12 cellular contexts compared by ENCODE assay signal in genomic region chr7:126702242-126703016, GRCh38.
A peak's percentile ranks its signal among the peaks of the same experiment; 100 is the strongest.
DNase-seq lines count a peak whose midpoint lies in the region; ATAC-seq, FAIRE-seq and TF ChIP-seq lines count a peak whose summit lies in the region.
"Had no signal": no experiment of that assay in that cellular context is flagged by ENCODE, and none has a peak within 500 bp of the region (broad histone marks: within the 10 kb centered on the region; RNA-seq: fewer than 3 reads in every experiment).

No MANE protein-coding gene starts in this region.

- dilution Hi-C loops in mammary epithelial cell (cut with HindIII; ENCODE audit: low sequenced_read_pairs): no loop called here

- 100% methylated on average over 7 of the region's 7 CpGs for WGBS in mammary epithelial cell (ENCODE audit: low coverage, missing lambda C conversion rate)

- CTCF ChIA-PET in mammary epithelial cell (lab: Charles Lee; ENCODE audit: low non-redundant PET): no interaction called here

- TF ChIP-seq CTCF in D721Med (IDR thresholded peaks at IDR 0.05; ENCODE audit: insufficient read depth, missing control alignments) (no peak), GM20000 (IDR thresholded peaks at IDR 0.05; ENCODE audit: extremely low read depth, missing control alignments) (no peak), natural killer cell (IDR thresholded peaks at IDR 0.05) (no peak), mammary epithelial cell (conservative IDR thresholded peaks at IDR 0.05 in 1 of 2, IDR thresholded peaks at IDR 0.05 in 1 of 2; ENCODE audit: extremely low read depth in 1 of 2, insufficient read depth in 1 of 2, low read depth in 1 of 2, low read length in 2 of 2) (no peak)

- peaks cover 3 to 5% of the 10 kb centered on the region in 2 donors for H3K9me3 Mint-ChIP-seq in natural killer cell
- peaks cover 3% of the 10 kb centered on the region for H3K9me3 Mint-ChIP-seq in activated CD4-positive, alpha-beta T cell treated with anti-CD3 and anti-CD28 coated beads, Interleukin-2, amount 10 ng/mL, durations not matched to agents 24 days and 14 days

- no TSS peak for BruUV-seq in mammary epithelial cell (replicated peaks; lab: Mats Ljungman, UMichigan)

- H3K79me2 ChIP-seq in mammary epithelial cell (ENCODE audit: insufficient read depth, low read length): no peaks in the 10 kb centered on the region

- peaks cover 36% of the 10 kb centered on the region for H3K4me1 ChIP-seq in mammary epithelial cell (ENCODE audit: insufficient read depth, low read length)

- H3K27me3 Mint-ChIP-seq in natural killer cell (ENCODE audit: low read depth in 2 of 2): no peaks in the 10 kb centered on the region
- peaks cover 16% of the 10 kb centered on the region for H3K27me3 Mint-ChIP-seq in activated CD4-positive, alpha-beta T cell treated with anti-CD3 and anti-CD28 coated beads, Interleukin-2, amount 10 ng/mL, durations not matched to agents 24 days and 14 days
- H3K27me3 Mint-ChIP-seq: IgD-negative memory B cell, T-helper 17 cell had no signal

- DNase-seq in D721Med (ENCODE audit: insufficient read length, low spot score) (no peak), GM20000 (ENCODE audit: low spot score) (peak; percentile 23), amniotic epithelial cell (ENCODE audit: low read depth) (peak; percentile 75), natural killer cell (no peak), posterior cingulate gyrus (no peak), mammary epithelial cell (no peak)
- DNase-seq in activated CD4-positive, alpha-beta T cell treated with anti-CD3 and anti-CD28 coated beads, Interleukin-2, amount 10 ng/mL, durations not matched to agents 24 days and 14 days: no peak
- DNase-seq: AML-193, T-helper 17 cell had no signal

- no peak overlapping the region for H2AFZ ChIP-seq in mammary epithelial cell (ENCODE audit: low read depth, low read length)

- H3K4me1 Mint-ChIP-seq in natural killer cell: no peaks in the 10 kb centered on the region
- H3K4me1 Mint-ChIP-seq in activated CD4-positive, alpha-beta T cell treated with anti-CD3 and anti-CD28 coated beads, Interleukin-2, amount 10 ng/mL, durations not matched to agents 24 days and 14 days: peaks cover 6% of the 10 kb centered on the region

- no peak overlapping the region for H3K27ac Mint-ChIP-seq in natural killer cell
- no peak overlapping the region for H3K27ac Mint-ChIP-seq in activated CD4-positive, alpha-beta T cell treated with anti-CD3 and anti-CD28 coated beads, Interleukin-2, amount 10 ng/mL, durations not matched to agents 24 days and 14 days
- H3K27ac Mint-ChIP-seq: IgD-negative memory B cell, T-helper 17 cell had no signal

- H3K9me3 ChIP-seq in mammary epithelial cell (replicated peaks; ENCODE audit: insufficient read depth, low read length): no peaks in the 10 kb centered on the region

- H3K4me3 Mint-ChIP-seq in natural killer cell: no peak overlapping the region
- no peak overlapping the region for H3K4me3 Mint-ChIP-seq in activated CD4-positive, alpha-beta T cell treated with anti-CD3 and anti-CD28 coated beads, Interleukin-2, amount 10 ng/mL, durations not matched to agents 24 days and 14 days
- H3K4me3 Mint-ChIP-seq: T-helper 17 cell had no signal

- FAIRE-seq in D721Med (lab: Jason Lieb, UNC): peak; percentile 6
- FAIRE-seq: keratinocyte had no signal

- no peak overlapping the region for H3K4me2 ChIP-seq in mammary epithelial cell (ENCODE audit: insufficient read depth, low read depth, low read length)

- intact Hi-C loops in natural killer cell (cut with micrococcal nuclease) (no loop called here), posterior cingulate gyrus (cut with DNase I) (no loop called here), mammary epithelial cell (cut with micrococcal nuclease) (loop anchor here (5.0 kb wide), 1 partner anchor 130 kb away; no protein-coding TSS in a partner anchor)
- intact Hi-C loops in activated CD4-positive, alpha-beta T cell treated with anti-CD3 and anti-CD28 coated beads, Interleukin-2, amount 10 ng/mL, durations not matched to agents 24 days and 14 days (cut with micrococcal nuclease): no loop called here

- H3K9ac ChIP-seq in mammary epithelial cell (ENCODE audit: insufficient read depth, low read length): no peak overlapping the region

- ATAC-seq in HG03103 (IDR thresholded peaks at IDR 0.05; ENCODE audit: low read depth, unreplicated experiment) (peak; percentile 51), natural killer cell (no peak)
- ATAC-seq: T-helper 17 cell had no signal

- H3K36me3 Mint-ChIP-seq in natural killer cell: no peaks in the 10 kb centered on the region
- no peaks in the 10 kb centered on the region for H3K36me3 Mint-ChIP-seq in activated CD4-positive, alpha-beta T cell treated with anti-CD3 and anti-CD28 coated beads, Interleukin-2, amount 10 ng/mL, durations not matched to agents 24 days and 14 days (ENCODE audit: low read depth)
- H3K36me3 Mint-ChIP-seq: IgD-negative memory B cell had no signal

- H3K27ac ChIP-seq in mammary epithelial cell (ENCODE audit: insufficient read depth, low read depth, low read length): no peak overlapping the region

- no peaks in the 10 kb centered on the region for H4K20me1 ChIP-seq in mammary epithelial cell (ENCODE audit: insufficient read depth, low read length)

- in situ Hi-C loops in mammary epithelial cell (cut with MboI; ENCODE audit: low sequenced_read_pairs in 2 of 2): no loop called here

- H3K4me3 ChIP-seq in mammary epithelial cell (replicated peaks in 1 of 3; ENCODE audit: insufficient read depth in 1 of 3, low read depth in 2 of 3, low read length in 3 of 3): no peak overlapping the region

- H3K27me3 ChIP-seq in mammary epithelial cell (ENCODE audit: insufficient read depth, low read length): no peaks in the 10 kb centered on the region

- no peaks in the 10 kb centered on the region for H3K36me3 ChIP-seq in mammary epithelial cell (ENCODE audit: insufficient read depth, low read length)

Comparison
In these comparisons a context has a peak if more than half of its experiments do, and no peak if none do; other contexts are left out.
1. DNase-seq: peak in GM20000 (single experiment) and amniotic epithelial cell (single experiment); none in D721Med (single experiment), natural killer cell (single experiment), posterior cingulate gyrus (0 of 10), activated CD4-positive, alpha-beta T cell treated with anti-CD3 and anti-CD28 coated beads, Interleukin-2, amount 10 ng/mL, durations not matched to agents 24 days and 14 days (single experiment) and mammary epithelial cell (single experiment).